22 cellular contexts compared by ENCODE assay signal in genomic region chr12:19764408-19764807, GRCh38.
"Had no signal": no experiment of that assay in that cellular context is flagged by ENCODE, and none has a peak within 500 bp of the region (broad histone marks: within the 10 kb centered on the region; RNA-seq: fewer than 3 reads in every experiment).

No MANE protein-coding gene starts in this region.

- DNase-seq: activated CD4-positive, alpha-beta T cell treated with anti-CD3 and anti-CD28 coated beads, Interleukin-2, amount 10 ng/mL, durations not matched to agents 24 days and 14 days; activated CD4-positive, CD25-positive, alpha-beta regulatory T cell; activated CD8-positive, alpha-beta memory T cell treated with anti-CD3 and anti-CD28 coated beads, Interleukin-2, amount 50 U/mL, for 4 hours; activated CD8-positive, alpha-beta T cell treated with anti-CD3 and anti-CD28 coated beads, Interleukin-2, amount 10 ng/mL, durations not matched to agents 7 days and 5 days; activated gamma-delta T cell; activated T-cell treated with anti-CD3 and anti-CD28 coated beads, Interleukin-2, amount 50 U/mL, for 72 hours; amniotic stem cell; glutamatergic neuron; hypothalamus; mesendoderm; natural killer cell; retina; stimulated activated CD4-positive, alpha-beta T cell treated with anti-CD3 and anti-CD28 coated beads, Interleukin-2, amount 100 ng/mL, for 48 hours; tibial artery had no signal

- H3K4me1 Mint-ChIP-seq: activated CD4-positive, alpha-beta T cell treated with anti-CD3 and anti-CD28 coated beads, Interleukin-2, amount 10 ng/mL, durations not matched to agents 24 days and 14 days; stimulated activated memory B cell treated with anti-CD40 and anti-IgM and Interleukin-4, amounts not matched to agents 10 μg/mL and 1 μg/mL and 100 μg/mL, for 72 hours had no signal

- H3K9me3 ChIP-seq: neutrophil, tibial artery had no signal

- H3K4me1 ChIP-seq: parathyroid adenoma had no signal

- H3K4me3 Mint-ChIP-seq: activated CD4-positive, alpha-beta T cell treated with anti-CD3 and anti-CD28 coated beads, Interleukin-2, amount 10 ng/mL, durations not matched to agents 24 days and 14 days; activated CD8-positive, alpha-beta T cell treated with anti-CD3 and anti-CD28 coated beads, Interleukin-2, amount 10 ng/mL, durations not matched to agents 7 days and 5 days; activated T-cell treated with anti-CD3 and anti-CD28 coated beads, Interleukin-2, amount 50 U/mL, for 72 hours; natural killer cell; stimulated activated memory B cell treated with anti-CD40 and anti-IgM and Interleukin-4, amounts not matched to agents 10 μg/mL and 1 μg/mL and 100 μg/mL, for 72 hours had no signal

- H3K27me3 Mint-ChIP-seq: activated CD4-positive, alpha-beta T cell treated with anti-CD3 and anti-CD28 coated beads, Interleukin-2, amount 10 ng/mL, durations not matched to agents 24 days and 14 days; stimulated activated memory B cell treated with anti-CD40 and anti-IgM and Interleukin-4, amounts not matched to agents 10 μg/mL and 1 μg/mL and 100 μg/mL, for 72 hours had no signal

- ATAC-seq: activated CD8-positive, alpha-beta T cell treated with anti-CD3 and anti-CD28 coated beads, Interleukin-2, amount 10 ng/mL, durations not matched to agents 7 days and 5 days; activated naive CD4-positive, alpha-beta T cell treated with anti-CD3 and anti-CD28 coated beads, Interleukin-2, amount 50 U/mL, for 72 hours; activated T-cell treated with anti-CD3 and anti-CD28 coated beads, Interleukin-2, amount 50 U/mL, for 72 hours; esophagus mucosa; natural killer cell; stimulated activated memory B cell treated with anti-CD40 and anti-IgM and Interleukin-4, amounts not matched to agents 10 μg/mL and 1 μg/mL and 100 μg/mL, for 72 hours had no signal

- H3K27ac ChIP-seq: neutrophil, parathyroid adenoma, tibial artery had no signal

- H3K4me3 ChIP-seq: tibial artery had no signal

- FAIRE-seq: colon, endometrium, urothelium cell line had no signal

- H3K36me3 Mint-ChIP-seq: natural killer cell; stimulated activated memory B cell treated with anti-CD40 and anti-IgM and Interleukin-4, amounts not matched to agents 10 μg/mL and 1 μg/mL and 100 μg/mL, for 72 hours had no signal

- H3K27me3 ChIP-seq: neutrophil, tibial artery had no signal

- H3K9me3 Mint-ChIP-seq: activated CD4-positive, alpha-beta T cell treated with anti-CD3 and anti-CD28 coated beads, Interleukin-2, amount 10 ng/mL, durations not matched to agents 24 days and 14 days; natural killer cell had no signal

- H3K36me3 ChIP-seq: neutrophil, tibial artery had no signal

- H3K27ac Mint-ChIP-seq: activated CD4-positive, alpha-beta T cell treated with anti-CD3 and anti-CD28 coated beads, Interleukin-2, amount 10 ng/mL, durations not matched to agents 24 days and 14 days; activated CD8-positive, alpha-beta T cell treated with anti-CD3 and anti-CD28 coated beads, Interleukin-2, amount 10 ng/mL, durations not matched to agents 7 days and 5 days; activated naive CD4-positive, alpha-beta T cell treated with anti-CD3 and anti-CD28 coated beads, Interleukin-2, amount 50 U/mL, for 72 hours; activated T-cell treated with anti-CD3 and anti-CD28 coated beads, Interleukin-2, amount 50 U/mL, for 72 hours; natural killer cell; stimulated activated memory B cell treated with anti-CD40 and anti-IgM and Interleukin-4, amounts not matched to agents 10 μg/mL and 1 μg/mL and 100 μg/mL, for 72 hours had no signal
